ENCODE assay signal across 15 cellular contexts in the genomic region with DNA sequence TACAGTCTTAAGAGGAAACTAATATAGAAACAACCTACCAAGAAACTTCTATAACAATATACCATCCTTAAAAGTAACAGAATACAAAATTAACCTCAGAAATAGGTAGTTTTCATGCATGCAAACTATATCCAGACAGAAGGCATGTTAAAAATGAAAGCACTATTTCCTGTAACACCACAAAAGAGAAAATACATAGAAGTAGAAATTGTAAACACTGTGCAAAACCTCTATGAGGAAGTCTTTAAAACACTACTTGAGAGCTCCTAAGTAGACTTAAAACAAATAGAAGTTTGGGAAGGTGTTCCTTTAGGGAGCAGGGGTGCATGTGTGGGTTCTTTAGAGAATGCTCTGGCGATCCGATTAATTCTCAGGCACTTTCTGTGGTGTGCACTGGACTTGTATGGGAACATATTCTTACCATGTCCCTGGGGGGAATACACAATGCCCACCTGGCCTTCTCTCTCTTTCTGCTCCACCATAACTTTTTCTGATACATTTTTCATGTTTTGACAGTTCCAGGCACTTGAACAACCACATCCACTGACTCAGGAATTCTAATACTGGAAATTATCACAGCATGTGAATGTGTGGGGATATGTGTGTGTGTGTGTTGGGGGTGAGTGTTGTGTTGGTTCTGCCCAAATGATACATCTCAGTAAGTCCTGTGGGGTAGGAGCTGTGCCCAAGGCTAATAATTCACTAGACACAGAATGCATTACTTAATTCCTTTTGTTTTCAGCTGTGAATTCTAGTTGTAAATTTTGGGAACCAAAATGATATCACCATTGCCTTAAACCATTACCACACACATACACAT.
A peak's percentile ranks its signal among the peaks of the same experiment; 100 is the strongest.
DNase-seq lines count a peak whose midpoint lies in the region; ATAC-seq lines count a peak whose summit lies in the region.
"Had no signal": no experiment of that assay in that cellular context is flagged by ENCODE, and none has a peak within 500 bp of the region (broad histone marks: within the 10 kb centered on the region; RNA-seq: fewer than 3 reads in every experiment).

No MANE protein-coding gene starts in this region.

- no peaks in the 10 kb centered on the region for H3K27me3 ChIP-seq in naive thymus-derived CD4-positive, alpha-beta T cell (ENCODE audit: control insufficient read depth in 2 of 2, insufficient read depth in 2 of 2, low read length in 2 of 2)

- H3K4me1 ChIP-seq in naive thymus-derived CD4-positive, alpha-beta T cell (ENCODE audit: control insufficient read depth in 2 of 2, insufficient read depth in 2 of 2, low read length in 2 of 2): peaks cover 7 to 61% of the 10 kb centered on the region in 2 donors
- H3K4me1 ChIP-seq: prostate gland had no signal

- CTCF ChIA-PET in activated CD4-positive, alpha-beta T cell treated with anti-CD3 and anti-CD28 coated beads, Interleukin-2, amount 10 ng/mL, durations not matched to agents 7 days and 5 days (lab: Charles Lee): no interaction called here
- CTCF ChIA-PET in naive thymus-derived CD4-positive, alpha-beta T cell (lab: Charles Lee): interaction anchor here (1.0 kb wide), 1 partner anchor 8 kb away, joined by 3 read pairs; no protein-coding TSS in a partner anchor

- peaks cover 55% of the 10 kb centered on the region for H3K4me1 Mint-ChIP-seq in activated CD4-positive, alpha-beta T cell treated with anti-CD3 and anti-CD28 coated beads, Interleukin-2, amount 10 ng/mL, durations not matched to agents 7 days and 5 days
- peaks cover 31% of the 10 kb centered on the region for H3K4me1 Mint-ChIP-seq in T-helper 1 cell treated with Interleukin-12 subunit alpha and Interleukin-12 subunit beta and Interleukin-4 antibody, amounts not matched to agents 30 μg/mL and 1 μg/mL, for 36 hours (ENCODE audit: low read depth)
- peaks cover 43 to 82% (median 69%) of the 10 kb centered on the region in 7 donors for H3K4me1 Mint-ChIP-seq in naive thymus-derived CD4-positive, alpha-beta T cell
- H3K4me1 Mint-ChIP-seq: memory B cell had no signal

- peak overlapping the region; percentile 63 for H3K27ac ChIP-seq in naive thymus-derived CD4-positive, alpha-beta T cell (ENCODE audit: low read depth, low read length)
- H3K27ac ChIP-seq: prostate gland had no signal

- H3K4me3 Mint-ChIP-seq in activated CD4-positive, alpha-beta T cell treated with anti-CD3 and anti-CD28 coated beads, Interleukin-2, amount 10 ng/mL, durations not matched to agents 7 days and 5 days: peak overlapping the region; percentile 28
- H3K4me3 Mint-ChIP-seq in T-helper 1 cell treated with Interleukin-12 subunit alpha and Interleukin-12 subunit beta and Interleukin-4 antibody, amounts not matched to agents 30 μg/mL and 1 μg/mL, for 36 hours: peak overlapping the region; percentile 43
- peak overlapping the region; percentile 41 to 83 (median 71) for H3K4me3 Mint-ChIP-seq in naive thymus-derived CD4-positive, alpha-beta T cell
- H3K4me3 Mint-ChIP-seq: memory B cell had no signal

- peaks cover 15% of the 10 kb centered on the region for H3K9me3 Mint-ChIP-seq in activated CD4-positive, alpha-beta T cell treated with anti-CD3 and anti-CD28 coated beads, Interleukin-2, amount 10 ng/mL, durations not matched to agents 7 days and 5 days
- H3K9me3 Mint-ChIP-seq in T-helper 1 cell treated with Interleukin-12 subunit alpha and Interleukin-12 subunit beta and Interleukin-4 antibody, amounts not matched to agents 30 μg/mL and 1 μg/mL, for 36 hours: peaks cover 11% of the 10 kb centered on the region
- H3K9me3 Mint-ChIP-seq in naive thymus-derived CD4-positive, alpha-beta T cell: peaks cover 0 to 25% (median 0%) of the 10 kb centered on the region in 11 donors
- H3K9me3 Mint-ChIP-seq: memory B cell had no signal

- peak; percentile 66 for ATAC-seq in HG02588 (IDR thresholded peaks at IDR 0.05; ENCODE audit: unreplicated experiment)
- peak; percentile 56 for ATAC-seq in naive thymus-derived CD4-positive, alpha-beta T cell
- no peak for ATAC-seq in HG02938 (IDR thresholded peaks at IDR 0.05; ENCODE audit: unreplicated experiment)

- peak overlapping the region; percentile 92 for H3K27ac Mint-ChIP-seq in activated CD4-positive, alpha-beta T cell treated with anti-CD3 and anti-CD28 coated beads, Interleukin-2, amount 10 ng/mL, durations not matched to agents 7 days and 5 days
- peak overlapping the region; percentile 79 for H3K27ac Mint-ChIP-seq in T-helper 1 cell treated with Interleukin-12 subunit alpha and Interleukin-12 subunit beta and Interleukin-4 antibody, amounts not matched to agents 30 μg/mL and 1 μg/mL, for 36 hours
- H3K27ac Mint-ChIP-seq in naive thymus-derived CD4-positive, alpha-beta T cell: peak overlapping the region; percentile 93 to 98 (median 96)
- H3K27ac Mint-ChIP-seq: memory B cell had no signal

- intact Hi-C loops in naive thymus-derived CD4-positive, alpha-beta T cell (cut with micrococcal nuclease): loop anchor here (1.0 to 10.0 kb wide), 9 partner anchors 8 to 1245 kb away; partner anchors contain the start of genes B3GALT2 (in 1 of the 2) and RGS2 (in 1 of the 2)

- H3K4me3 ChIP-seq in naive thymus-derived CD4-positive, alpha-beta T cell (ENCODE audit: low read length): peak overlapping the region; percentile 9
- H3K4me3 ChIP-seq: prostate gland had no signal

- peaks cover 12% of the 10 kb centered on the region for H3K36me3 Mint-ChIP-seq in activated CD4-positive, alpha-beta T cell treated with anti-CD3 and anti-CD28 coated beads, Interleukin-2, amount 10 ng/mL, durations not matched to agents 7 days and 5 days (ENCODE audit: low read depth)
- H3K36me3 Mint-ChIP-seq in T-helper 1 cell treated with Interleukin-12 subunit alpha and Interleukin-12 subunit beta and Interleukin-4 antibody, amounts not matched to agents 30 μg/mL and 1 μg/mL, for 36 hours (ENCODE audit: low read depth): peaks cover 6% of the 10 kb centered on the region
- peaks cover 0 to 34% (median 0%) of the 10 kb centered on the region in 5 donors for H3K36me3 Mint-ChIP-seq in naive thymus-derived CD4-positive, alpha-beta T cell
- H3K36me3 Mint-ChIP-seq: memory B cell had no signal

- POLR2A ChIA-PET in activated CD4-positive, alpha-beta T cell treated with anti-CD3 and anti-CD28 coated beads, Interleukin-2, amount 10 ng/mL, durations not matched to agents 7 days and 5 days (lab: Charles Lee): no interaction called here
- POLR2A ChIA-PET in naive thymus-derived CD4-positive, alpha-beta T cell (lab: Charles Lee): interaction anchor here (0.5 to 1.2 kb wide), 4 partner anchors 8 to 117 kb away, joined by 3 to 4 read pairs (median 3); no protein-coding TSS in a partner anchor

- no peak for DNase-seq in activated CD4-positive, alpha-beta T cell treated with anti-CD3 and anti-CD28 coated beads, Interleukin-2, amount 10 ng/mL, durations not matched to agents 7 days and 5 days
- DNase-seq in activated CD4-positive, alpha-beta T cell treated with anti-CD3 and anti-CD28 coated beads for 48 hours: no peak
- DNase-seq in naive thymus-derived CD4-positive, alpha-beta T cell: peak in 6 of 9 donors; percentile 21 to 54 (median 44)
- no peak for DNase-seq in amygdala (lab: John Stamatoyannopoulos, UW)
- DNase-seq in NCI-H2171 (lab: John Stamatoyannopoulos, UW): no peak
- DNase-seq: activated CD4-positive, alpha-beta T cell treated with anti-CD3 and anti-CD28 coated beads for 4 hours; H7; hypothalamus; MV-4-11; NCI-H526 had no signal

- H3K27me3 Mint-ChIP-seq in activated CD4-positive, alpha-beta T cell treated with anti-CD3 and anti-CD28 coated beads, Interleukin-2, amount 10 ng/mL, durations not matched to agents 7 days and 5 days: no peaks in the 10 kb centered on the region
- no peaks in the 10 kb centered on the region for H3K27me3 Mint-ChIP-seq in T-helper 1 cell treated with Interleukin-12 subunit alpha and Interleukin-12 subunit beta and Interleukin-4 antibody, amounts not matched to agents 30 μg/mL and 1 μg/mL, for 36 hours (ENCODE audit: low read depth)
- no peaks in the 10 kb centered on the region for H3K27me3 Mint-ChIP-seq in naive thymus-derived CD4-positive, alpha-beta T cell

- H3K36me3 ChIP-seq in naive thymus-derived CD4-positive, alpha-beta T cell (ENCODE audit: control insufficient read depth in 2 of 3, insufficient read depth in 3 of 3, low read length in 3 of 3): no peaks in the 10 kb centered on the region
- H3K36me3 ChIP-seq: prostate gland had no signal

- H3K9me3 ChIP-seq in naive thymus-derived CD4-positive, alpha-beta T cell (ENCODE audit: control insufficient read depth in 2 of 3, low read length in 3 of 3): no peaks in the 10 kb centered on the region
- H3K9me3 ChIP-seq: prostate gland had no signal

Comparison
In these comparisons a context has a peak if more than half of its experiments do, and no peak if none do; other contexts are left out.
1. DNase-seq: peak in naive thymus-derived CD4-positive, alpha-beta T cell (6 of 9); none in activated CD4-positive, alpha-beta T cell treated with anti-CD3 and anti-CD28 coated beads, Interleukin-2, amount 10 ng/mL, durations not matched to agents 7 days and 5 days (single experiment), activated CD4-positive, alpha-beta T cell treated with anti-CD3 and anti-CD28 coated beads for 48 hours (single experiment), amygdala (0 of 56) and NCI-H2171 (single experiment).
2. Peak in every context shown above with its lines, with median percentiles within 50 percentile points of each other: H3K27ac Mint-ChIP-seq and H3K4me3 Mint-ChIP-seq.